8 cellular contexts compared by ENCODE assay signal in genomic region chr7:936131-937054, GRCh38. TPM values are rescaled to one million over a fixed set of nuclear protein-coding genes. Genes with fewer than 3 reads are reported as not detected.
DNase-seq lines count a peak whose midpoint lies in the region; ATAC-seq and TF ChIP-seq lines count a peak whose summit lies in the region.

No MANE protein-coding gene starts in this region.

- 85 to 88% methylated on average over 24 to 33 of the region's 33 CpGs for WGBS in body of pancreas, 2 donors

- no peak for TF ChIP-seq POLR2A in body of pancreas (IDR thresholded peaks at IDR 0.05)

- no peak overlapping the region for H3K4me3 ChIP-seq in body of pancreas

- ATAC-seq in GM19324 (IDR thresholded peaks at IDR 0.05; ENCODE audit: low FRiP score, unreplicated experiment) (peak; percentile 53), HG03139 (IDR thresholded peaks at IDR 0.05; ENCODE audit: unreplicated experiment) (peak; percentile 69), body of pancreas (no peak)

- H3K27ac ChIP-seq in body of pancreas = no peak overlapping the region

- H3K4me3 Mint-ChIP-seq in T-helper 1 cell treated with Interleukin-12 subunit alpha and Interleukin-12 subunit beta and Interleukin-4 antibody, amounts not matched to agents 30 μg/mL and 1 μg/mL, for 36 hours = no peak overlapping the region
- no peak overlapping the region for H3K4me3 Mint-ChIP-seq in progenitor cell of endocrine pancreas (ENCODE audit: low read depth)

- H3K4me1 Mint-ChIP-seq in T-helper 1 cell treated with Interleukin-12 subunit alpha and Interleukin-12 subunit beta and Interleukin-4 antibody, amounts not matched to agents 30 μg/mL and 1 μg/mL, for 36 hours (ENCODE audit: low read depth) = peaks cover 11% of the 10 kb centered on the region
- H3K4me1 Mint-ChIP-seq in progenitor cell of endocrine pancreas (ENCODE audit: low read depth) = no peaks in the 10 kb centered on the region

- TF ChIP-seq CTCF in body of pancreas (IDR thresholded peaks at IDR 0.05) (no peak), progenitor cell of endocrine pancreas (IDR thresholded peaks at IDR 0.05; ENCODE audit: unreplicated experiment) (no peak)

- no peaks in the 10 kb centered on the region for H3K9me3 ChIP-seq in body of pancreas

- H3K27ac Mint-ChIP-seq in T-helper 1 cell treated with Interleukin-12 subunit alpha and Interleukin-12 subunit beta and Interleukin-4 antibody, amounts not matched to agents 30 μg/mL and 1 μg/mL, for 36 hours = peak overlapping the region; percentile 31
- H3K27ac Mint-ChIP-seq in progenitor cell of endocrine pancreas = no peak overlapping the region

- intact Hi-C loops in body of pancreas (cut with DNase I) = no loop called here

- H3K27me3 ChIP-seq in body of pancreas = no peaks in the 10 kb centered on the region

- H3K9me3 Mint-ChIP-seq in T-helper 1 cell treated with Interleukin-12 subunit alpha and Interleukin-12 subunit beta and Interleukin-4 antibody, amounts not matched to agents 30 μg/mL and 1 μg/mL, for 36 hours = peaks cover 16% of the 10 kb centered on the region
- peaks cover 13% of the 10 kb centered on the region for H3K9me3 Mint-ChIP-seq in progenitor cell of endocrine pancreas (ENCODE audit: low read depth)

- no peaks in the 10 kb centered on the region for H3K4me1 ChIP-seq in body of pancreas

- peaks cover 4% of the 10 kb centered on the region for H3K27me3 Mint-ChIP-seq in T-helper 1 cell treated with Interleukin-12 subunit alpha and Interleukin-12 subunit beta and Interleukin-4 antibody, amounts not matched to agents 30 μg/mL and 1 μg/mL, for 36 hours (ENCODE audit: low read depth)
- H3K27me3 Mint-ChIP-seq in progenitor cell of endocrine pancreas = peaks cover 13% of the 10 kb centered on the region

- H3K36me3 ChIP-seq in body of pancreas (replicated peaks in 1 of 2; ENCODE audit: insufficient read depth in 1 of 2, low read depth in 2 of 2) = no peaks in the 10 kb centered on the region

- DNase-seq in Daoy (ENCODE audit: low read depth) (peak; percentile 89), left kidney (ENCODE audit: low read depth, low spot score) (peak; percentile 43), body of pancreas (no peak), NCI-H1092 treated with DMSO at 0.1 percent for 48 hours (lab: John Stamatoyannopoulos, UW) (no peak), progenitor cell of endocrine pancreas (ENCODE audit: low spot score, unreplicated experiment) (no peak)

- H3K36me3 Mint-ChIP-seq in T-helper 1 cell treated with Interleukin-12 subunit alpha and Interleukin-12 subunit beta and Interleukin-4 antibody, amounts not matched to agents 30 μg/mL and 1 μg/mL, for 36 hours (ENCODE audit: low read depth) = peaks cover 10% of the 10 kb centered on the region
- H3K36me3 Mint-ChIP-seq in progenitor cell of endocrine pancreas (ENCODE audit: insufficient read depth) = peaks cover 1% of the 10 kb centered on the region

RNA-seq across cellular contexts. Expression of gene ADAP1, which starts 18.1 kb away (rescaled TPM):
- 1.3 and 5.9 TPM in 2 replicates for total RNA-seq in Daoy (2014; rRNA removed; shearing (Covaris generic))
- 10 to 100 TPM; 19.7 to 19.8 TPM for total RNA-seq in body of pancreas
- total RNA-seq in progenitor cell of endocrine pancreas = 10.3 and 10.7 TPM in 2 replicates

RNA-seq across cellular contexts. Expression of gene COX19, which starts 39.0 kb away (rescaled TPM):
- total RNA-seq in Daoy (2014; rRNA removed; shearing (Covaris generic)) = 8.9 and 11.5 TPM in 2 replicates
- total RNA-seq in body of pancreas (10 to 100 TPM in 1 of 2 donors, 1 to 10 TPM in 1; 9.6 to 25.1 TPM), progenitor cell of endocrine pancreas (20.3 and 20.6 TPM in 2 replicates)

RNA-seq across cellular contexts. Expression of gene CYP2W1, which starts 46.6 kb away (rescaled TPM):
- not detected in 2 replicates for total RNA-seq in Daoy (2014; rRNA removed; shearing (Covaris generic))
- total RNA-seq in body of pancreas (not detected), progenitor cell of endocrine pancreas (1.2 and 1.6 TPM in 2 replicates)

Comparison
In these comparisons a context has a peak if more than half of its experiments do, and no peak if none do; other contexts are left out.
1. DNase-seq: peak in Daoy (single experiment) and left kidney (single experiment); none in body of pancreas (0 of 4), NCI-H1092 treated with DMSO at 0.1 percent for 48 hours (single experiment) and progenitor cell of endocrine pancreas (single experiment).